15 cellular contexts compared by ENCODE assay signal in genomic region chr1:109959632-109959973, GRCh38. TPM values are rescaled to one million over a fixed set of nuclear protein-coding genes. Genes with fewer than 3 reads are reported as not detected.
DNase-seq lines count a peak whose midpoint lies in the region; ATAC-seq and TF ChIP-seq lines count a peak whose summit lies in the region.
"Had no signal": no experiment of that assay in that cellular context is flagged by ENCODE, and none has a peak within 500 bp of the region (broad histone marks: within the 10 kb centered on the region; RNA-seq: fewer than 3 reads in every experiment).

No MANE protein-coding gene starts in this region.

- DNase-seq in H9, result no peak
- DNase-seq in WTC11 (ENCODE audit: low spot score), result no peak
- DNase-seq in left lung, result no peak
- DNase-seq in sigmoid colon, result no peak
- no peak for DNase-seq in adrenal gland
- DNase-seq in T-helper 1 cell, result no peak
- DNase-seq in NCI-H1105 treated with DMSO at 0.1 percent for 48 hours (lab: John Stamatoyannopoulos, UW), result no peak
- DNase-seq: activated CD4-positive, alpha-beta memory T cell treated with anti-CD3 and anti-CD28 coated beads for 36 hours; NCI-H1436 treated with DMSO at 0.1 percent for 48 hours; occipital lobe; RPMI8226 had no signal

- no peaks in the 10 kb centered on the region for H3K36me3 ChIP-seq in left lung
- no peaks in the 10 kb centered on the region for H3K36me3 ChIP-seq in sigmoid colon
- no peaks in the 10 kb centered on the region for H3K36me3 ChIP-seq in adrenal gland (replicated peaks in 1 of 2)
- H3K36me3 ChIP-seq: BLaER1 had no signal

- no peak overlapping the region for H4K8ac ChIP-seq in H9 (replicated peaks; ENCODE audit: insufficient read length, low read depth, low read length)

- intact Hi-C loops in left lung (cut with DNase I) (no loop called here), sigmoid colon (cut with DNase I) (no loop called here), adrenal gland (cut with DNase I) (no loop called here)

- no peak overlapping the region for H4K91ac ChIP-seq in H9 (ENCODE audit: insufficient read length, low read depth, low read length)

- H2BK15ac ChIP-seq in H9 (ENCODE audit: low read depth, low read length), result no peak overlapping the region

- no peaks in the 10 kb centered on the region for H4K20me1 ChIP-seq in H9 (ENCODE audit: control insufficient read depth, insufficient read depth, insufficient read length)
- H4K20me1 ChIP-seq: BLaER1 had no signal

- H3K9me3 ChIP-seq in H9 (ENCODE audit: control insufficient read depth, low read depth, low read length) (no peaks in the 10 kb centered on the region), left lung (no peaks in the 10 kb centered on the region), sigmoid colon (no peaks in the 10 kb centered on the region), adrenal gland (replicated peaks in 1 of 3) (no peaks in the 10 kb centered on the region)
- H3K9me3 ChIP-seq: BLaER1 had no signal

- no peaks in the 10 kb centered on the region for H3K79me2 ChIP-seq in H9 (ENCODE audit: insufficient read depth, low read length)

- no peak overlapping the region for H3K27ac ChIP-seq in H9 (ENCODE audit: insufficient read length, low read depth, low read length)
- peak overlapping the region; percentile 31 to 62 for H3K27ac ChIP-seq in left lung
- peak overlapping the region in 3 of 4 donors; percentile 2 to 68 (median 59) for H3K27ac ChIP-seq in sigmoid colon
- H3K27ac ChIP-seq in adrenal gland, result peak overlapping the region in 1 of 5 donors; percentile 7
- H3K27ac ChIP-seq: BLaER1 had no signal

- no peaks in the 10 kb centered on the region for H3K79me1 ChIP-seq in H9 (ENCODE audit: insufficient read depth, low read depth, low read length, poor library complexity, severe bottlenecking)

- H3K4me3 Mint-ChIP-seq in H9, result 0 out of 5 replicates have a peak overlapping the region, but pooled peaks of 1 of the 2 experiments have one; percentile 70
- H3K4me3 Mint-ChIP-seq in WTC11, result no peak overlapping the region
- H3K4me3 Mint-ChIP-seq: activated CD4-positive, alpha-beta memory T cell treated with anti-CD3 and anti-CD28 coated beads for 36 hours; brain; IgD-negative memory B cell had no signal

- no peak overlapping the region for H3K14ac ChIP-seq in H9 (ENCODE audit: insufficient read depth, low read length)

- peaks cover 69% of the 10 kb centered on the region for H3K27me3 Mint-ChIP-seq in H9 (ENCODE audit: low read depth)
- H3K27me3 Mint-ChIP-seq in WTC11 (ENCODE audit: low read depth), result peaks cover 74% of the 10 kb centered on the region

- ATAC-seq in WTC11 (peak; percentile 21), left lung (no peak), HG02623 (IDR thresholded peaks at IDR 0.05; ENCODE audit: unreplicated experiment) (no peak)

- H3K56ac ChIP-seq in H9 (ENCODE audit: insufficient read length, low read depth, low read length), result no peak overlapping the region

- H3K23ac ChIP-seq in H9 (ENCODE audit: insufficient read length, low read depth, low read length), result no peak overlapping the region

- TF ChIP-seq EP300 in sigmoid colon (IDR thresholded peaks at IDR 0.05), result no peak

- no peak for TF ChIP-seq POLR2A in sigmoid colon (IDR thresholded peaks at IDR 0.05)
- TF ChIP-seq POLR2A in adrenal gland (IDR thresholded peaks at IDR 0.05), result no peak

- peak overlapping the region; percentile 46 for H3K4me2 ChIP-seq in H9 (ENCODE audit: insufficient read depth, insufficient read length, low read length)
- H3K4me2 ChIP-seq: BLaER1 had no signal

- no peak overlapping the region for H3K4ac ChIP-seq in H9 (ENCODE audit: low read depth, low read length)

- H3K9ac ChIP-seq in H9 (ENCODE audit: extremely low read depth, insufficient read length, low read length), result no peak overlapping the region
- H3K9ac ChIP-seq: BLaER1 had no signal

- no peaks in the 10 kb centered on the region; a peak in 1 of 5 replicates for H3K9me3 Mint-ChIP-seq in H9
- H3K9me3 Mint-ChIP-seq in WTC11, result peaks cover 4% of the 10 kb centered on the region; the same call in 1 of the 2 replicates
- H3K9me3 Mint-ChIP-seq: activated CD4-positive, alpha-beta memory T cell treated with anti-CD3 and anti-CD28 coated beads for 36 hours had no signal

- H3K4me1 Mint-ChIP-seq in H9 (peaks cover 45 to 73% of the 10 kb centered on the region in 2 experiments), WTC11 (peaks cover 36% of the 10 kb centered on the region)
- H3K4me1 Mint-ChIP-seq: IgD-negative memory B cell had no signal

- no peak overlapping the region for H2BK20ac ChIP-seq in H9 (ENCODE audit: low read depth, low read length, poor library complexity, severe bottlenecking)

- H3K27ac Mint-ChIP-seq in H9 (peak overlapping the region in 1 of 3 experiments; percentile 92; a peak in 2 of 7 replicates), WTC11 (peak overlapping the region; percentile 50)
- H3K27ac Mint-ChIP-seq: activated CD4-positive, alpha-beta memory T cell treated with anti-CD3 and anti-CD28 coated beads for 36 hours; IgD-negative memory B cell had no signal

- H3K23me2 ChIP-seq in H9 (ENCODE audit: insufficient read length, low read depth, low read length, poor library complexity, severe bottlenecking), result no peaks in the 10 kb centered on the region

- H3T11ph ChIP-seq in H9 (ENCODE audit: low read length), result no peak overlapping the region

- POLR2A ChIA-PET in WTC11 (lab: Charles Lee), result interaction anchor here (0.6 to 2.1 kb wide), 3 partner anchors 11 to 172 kb away, joined by 3 to 10 read pairs (median 3); partner anchors contain the start of gene AHCYL1

- TF ChIP-seq CTCF in H9 (conservative IDR thresholded peaks at IDR 0.05), result no peak
- no peak for TF ChIP-seq CTCF in WTC11 (IDR thresholded peaks at IDR 0.05)
- TF ChIP-seq CTCF in left lung (IDR thresholded peaks at IDR 0.05), result no peak
- TF ChIP-seq CTCF in sigmoid colon (IDR thresholded peaks at IDR 0.05), result no peak
- no peak for TF ChIP-seq CTCF in adrenal gland (IDR thresholded peaks at IDR 0.05)

- H2AK5ac ChIP-seq in H9 (ENCODE audit: insufficient read length, low read length), result no peak overlapping the region

- WGBS in H9 (ENCODE audit: extremely low coverage, insufficient read length, low lambda C conversion rate), result no CpG with 5 or more reads among the region's 1 CpG
- WGBS in sigmoid colon, 2 donors, result 24 to 61% methylated on average over 1 of the region's 1 CpG
- 64 to 81% (median 70%) methylated on average over 1 of the region's 1 CpG for WGBS in adrenal gland, 4 donors

- H4K5ac ChIP-seq in H9 (ENCODE audit: insufficient read length, low read depth, low read length), result no peak overlapping the region

- H3K4me1 ChIP-seq in H9 (ENCODE audit: insufficient read depth, low read length) (peaks cover 5% of the 10 kb centered on the region; the same call in 1 of the 2 replicates), left lung (no peaks in the 10 kb centered on the region), sigmoid colon (peaks cover 0 to 53% (median 39%) of the 10 kb centered on the region in 4 donors), adrenal gland (replicated peaks in 1 of 2) (no peaks in the 10 kb centered on the region)
- H3K4me1 ChIP-seq: BLaER1 had no signal

- CTCF ChIA-PET in WTC11 (lab: Charles Lee), result interaction anchor here (0.5 to 5.8 kb wide), 9 partner anchors 21 to 320 kb away, joined by 3 to 51 read pairs (median 5); partner anchors contain the start of gene AHCYL1

- H2BK5ac ChIP-seq in H9 (ENCODE audit: insufficient read length, low read length), result no peak overlapping the region

- H2AFZ ChIP-seq in H9 (ENCODE audit: low read length), result no peak overlapping the region

- no peaks in the 10 kb centered on the region for H3K36me3 Mint-ChIP-seq in H9 (ENCODE audit: insufficient read depth in 1 of 3, low read depth in 3 of 3)
- H3K36me3 Mint-ChIP-seq in WTC11, result no peaks in the 10 kb centered on the region
- H3K36me3 Mint-ChIP-seq: activated CD4-positive, alpha-beta memory T cell treated with anti-CD3 and anti-CD28 coated beads for 36 hours; brain; IgD-negative memory B cell had no signal

- H3K27me3 ChIP-seq in H9 (ENCODE audit: insufficient read depth, low read length) (peaks cover 21% of the 10 kb centered on the region; the same call in 1 of the 2 replicates), left lung (no peaks in the 10 kb centered on the region), sigmoid colon (no peaks in the 10 kb centered on the region), adrenal gland (no peaks in the 10 kb centered on the region)
- H3K27me3 ChIP-seq: BLaER1 had no signal

- no peak overlapping the region for H2BK12ac ChIP-seq in H9 (ENCODE audit: insufficient read length, low read depth, low read length)

- H3K18ac ChIP-seq in H9 (ENCODE audit: insufficient read length, low read depth, low read length), result no peak overlapping the region

- H2BK120ac ChIP-seq in H9 (ENCODE audit: low read depth, low read length, poor library complexity, severe bottlenecking), result no peak overlapping the region

- H3K4me3 ChIP-seq in left lung, result no peak overlapping the region
- H3K4me3 ChIP-seq in sigmoid colon, result no peak overlapping the region
- no peak overlapping the region for H3K4me3 ChIP-seq in adrenal gland
- H3K4me3 ChIP-seq: BLaER1 had no signal

TF ChIP-seq in WTC11, 78 proteins besides CTCF, POLR2A, EP300 and RAD21 (continues in another document):
- no peak for TF ChIP-seq MLX (CRISPR knock-in tag; IDR thresholded peaks at IDR 0.05)

RNA-seq across cellular contexts. Expression of gene AHCYL1, which starts 25.0 kb away (rescaled TPM):
- total RNA-seq in H9 (2021), result 86.0 and 89.0 TPM in 2 replicates
- 92.1 to 99.4 TPM (median 98.6 TPM) in 3 replicates for total RNA-seq in WTC11 (2021)
- total RNA-seq in left lung, result 100 to 1,000 TPM in 1 of 2 donors, 10 to 100 TPM in 1; 79.3 to 116 TPM
- 10 to 100 TPM; 58.2 to 76.7 (median 73.4) TPM for total RNA-seq in sigmoid colon
- polyA plus RNA-seq in sigmoid colon, result 10 to 100 TPM; 42.6 to 57.3 (median 49.1) TPM
- 100 to 1,000 TPM in 5 of 8 donors, 10 to 100 TPM in 3; 60.7 to 147 (median 114) TPM for total RNA-seq in adrenal gland
- polyA plus RNA-seq in adrenal gland, result 100 to 1,000 TPM in 1 of 3 donors, 10 to 100 TPM in 2; 33.5 to 172 (median 37.7) TPM

RNA-seq across cellular contexts. Expression of gene CSF1, which starts 49.0 kb away (rescaled TPM):
- total RNA-seq in H9 (2021) (2.3 and 3.2 TPM in 2 replicates), WTC11 (2021) (2.5 to 3.3 TPM (median 3.0 TPM) in 3 replicates), left lung (10 to 100 TPM; 45.7 to 68.0 TPM), sigmoid colon (100 to 1,000 TPM in 1 of 4 donors, 10 to 100 TPM in 3; 21.8 to 118 (median 47.5) TPM), adrenal gland (100 to 1,000 TPM in 6 of 8 donors, 10 to 100 TPM in 2; 34.9 to 295 (median 116) TPM)
- polyA plus RNA-seq in sigmoid colon (10 to 100 TPM in 1 of 3 donors, 1 to 10 TPM in 2; 3.0 to 15.0 (median 3.7) TPM), adrenal gland (10 to 100 TPM; 23.3 to 26.5 (median 24.5) TPM)
